19 cellular contexts compared by ENCODE assay signal in the genomic region with DNA sequence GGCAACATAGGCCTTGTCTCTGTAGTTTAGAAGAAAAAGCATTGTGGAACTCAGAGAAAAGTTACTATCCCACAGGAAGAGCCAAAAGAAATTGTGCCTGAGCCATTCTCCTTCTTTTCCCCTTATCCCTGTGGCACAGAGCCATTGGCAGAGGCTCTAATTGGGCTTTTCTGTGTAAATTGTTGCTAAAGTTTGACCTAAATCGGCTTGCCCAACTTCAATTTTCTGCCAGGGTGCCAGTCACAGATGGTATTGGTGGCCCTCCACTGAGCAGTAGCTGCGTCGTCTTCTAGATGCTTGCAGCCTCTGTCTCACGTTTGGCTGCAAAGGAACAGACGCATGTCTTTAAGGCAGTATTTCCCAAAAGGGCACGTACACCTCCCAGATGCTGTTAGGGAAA. TPM values are rescaled to one million over a fixed set of nuclear protein-coding genes. Genes with fewer than 3 reads are reported as not detected.
DNase-seq lines count a peak whose midpoint lies in the region; ATAC-seq and TF ChIP-seq lines count a peak whose summit lies in the region.
"Had no signal": no experiment of that assay in that cellular context is flagged by ENCODE, and none has a peak within 500 bp of the region (broad histone marks: within the 10 kb centered on the region; RNA-seq: fewer than 3 reads in every experiment).

No MANE protein-coding gene starts in this region.

- intact Hi-C loops in testis (cut with DNase I; ENCODE audit: low total_unique reads) (no loop called here), left lung (cut with DNase I) (no loop called here)

- TF ChIP-seq CTCF in OCI-LY1 (IDR thresholded peaks at IDR 0.05; ENCODE audit: low read length) (no peak), testis (IDR thresholded peaks at IDR 0.05) (no peak), left lung (IDR thresholded peaks at IDR 0.05) (no peak)

- TF ChIP-seq POLR2A in testis (IDR thresholded peaks at IDR 0.05), result no peak

- H3K4me3 ChIP-seq in OCI-LY1 (ENCODE audit: low read depth, low read length, poor library complexity, severe bottlenecking), result no peak overlapping the region
- no peak overlapping the region for H3K4me3 ChIP-seq in testis
- H3K4me3 ChIP-seq in left lung, result no peak overlapping the region
- no peak overlapping the region for H3K4me3 ChIP-seq in GM23248
- H3K4me3 ChIP-seq: BLaER1 treated with 17β-estradiol and CSF1 and Interleukin-3, amounts not matched to agents 10 nM and 100 nM; gastroesophageal sphincter; skin epidermis; transverse colon had no signal

- in situ Hi-C loops in GM23248 (cut with MboI), result no loop called here

- no peak overlapping the region for H3K4me2 ChIP-seq in OCI-LY1 (ENCODE audit: low read length)
- H3K4me2 ChIP-seq in GM23248 (ENCODE audit: unreplicated experiment), result no peak overlapping the region

- H3K36me3 ChIP-seq in OCI-LY1 (ENCODE audit: insufficient read depth, low read length) (peaks cover 34% of the 10 kb centered on the region), testis (ENCODE audit: low read depth, missing control alignments) (no peaks in the 10 kb centered on the region), left lung (peaks cover 0 to 10% of the 10 kb centered on the region in 2 donors), GM23248 (ENCODE audit: low read depth) (no peaks in the 10 kb centered on the region)
- H3K36me3 ChIP-seq: BLaER1 treated with 17β-estradiol and CSF1 and Interleukin-3, amounts not matched to agents 10 nM and 100 nM; transverse colon had no signal

- DNase-seq in cerebellum (ENCODE audit: low spot score), result peak; percentile 56
- DNase-seq in midbrain (lab: John Stamatoyannopoulos, UW), result peak; percentile 52
- DNase-seq in testis, result peak; percentile 49
- DNase-seq in left lung, result no peak
- no peak for DNase-seq in activated gamma-delta T cell treated with Interleukin-2 at 50 U/mL for 16 hours
- no peak for DNase-seq in GM23248
- DNase-seq: activated CD4-positive, alpha-beta memory T cell treated with anti-CD3 and anti-CD28 coated beads for 36 hours; activated naive CD8-positive, alpha-beta T cell treated with anti-CD3 and anti-CD28 coated beads, Interleukin-2, amount 50 U/mL, for 24 hours; cerebellar nuclear complex; immature natural killer cell; mesendoderm; NCI-H2081; NCI-H526 treated with DMSO at 0.1 percent for 48 hours; transverse colon had no signal

- H3F3A ChIP-seq in OCI-LY1 (ENCODE audit: insufficient read depth, low read length), result peaks cover 16% of the 10 kb centered on the region; the same call in 1 of the 2 replicates
- H3F3A ChIP-seq in GM23248 (ENCODE audit: insufficient read depth), result no peaks in the 10 kb centered on the region

- H4K20me1 ChIP-seq in OCI-LY1 (ENCODE audit: insufficient read depth, low read length) (no peaks in the 10 kb centered on the region), GM23248 (ENCODE audit: insufficient read depth) (no peaks in the 10 kb centered on the region)

- no peaks in the 10 kb centered on the region for H3K9me3 ChIP-seq in OCI-LY1 (ENCODE audit: low read length)
- H3K9me3 ChIP-seq in testis, result no peaks in the 10 kb centered on the region
- H3K9me3 ChIP-seq in left lung, result no peaks in the 10 kb centered on the region
- no peaks in the 10 kb centered on the region for H3K9me3 ChIP-seq in GM23248 (ENCODE audit: low read depth)
- H3K9me3 ChIP-seq: BLaER1 treated with 17β-estradiol and CSF1 and Interleukin-3, amounts not matched to agents 10 nM and 100 nM; gastroesophageal sphincter; transverse colon had no signal

- H3K79me2 ChIP-seq in OCI-LY1 (ENCODE audit: insufficient read depth, low read length) (peaks cover 37% of the 10 kb centered on the region), GM23248 (ENCODE audit: insufficient read depth) (peaks cover 94% of the 10 kb centered on the region)

- H3K27ac ChIP-seq in OCI-LY1 (ENCODE audit: low read depth, low read length, poor library complexity, severe bottlenecking) (peak overlapping the region; percentile 99), testis (no peak overlapping the region), left lung (no peak overlapping the region), GM23248 (no peak overlapping the region)
- H3K27ac ChIP-seq: BLaER1 treated with 17β-estradiol and CSF1 and Interleukin-3, amounts not matched to agents 10 nM and 100 nM; gastroesophageal sphincter; transverse colon had no signal

- peaks cover 82% of the 10 kb centered on the region for H3K4me1 ChIP-seq in OCI-LY1 (ENCODE audit: insufficient read depth, low read length, severe bottlenecking)
- peaks cover 10% of the 10 kb centered on the region for H3K4me1 ChIP-seq in testis
- H3K4me1 ChIP-seq in left lung, result peaks cover 0 to 16% of the 10 kb centered on the region in 2 donors
- no peaks in the 10 kb centered on the region for H3K4me1 ChIP-seq in GM23248 (ENCODE audit: insufficient read depth)

- H3K9me2 ChIP-seq in OCI-LY1 (ENCODE audit: low read depth, low read length) (no peaks in the 10 kb centered on the region), GM23248 (ENCODE audit: insufficient read depth) (no peaks in the 10 kb centered on the region)

- H3K9ac ChIP-seq in OCI-LY1 (ENCODE audit: low read length), result no peak overlapping the region; the same call in 1 of the 2 replicates
- H3K9ac ChIP-seq in GM23248, result no peak overlapping the region
- H3K9ac ChIP-seq: BLaER1 treated with 17β-estradiol and CSF1 and Interleukin-3, amounts not matched to agents 10 nM and 100 nM had no signal

- H2AFZ ChIP-seq in OCI-LY1 (ENCODE audit: low read length) (no peak overlapping the region), GM23248 (no peak overlapping the region)

- WGBS in testis, 2 donors, result 48 to 52% methylated on average over 6 of the region's 6 CpGs
- 64 to 65% methylated on average over 6 of the region's 6 CpGs for WGBS in GM23248 (ENCODE audit: low coverage in 1 of 2, low lambda C conversion rate in 2 of 2, missing lambda C conversion rate in 2 of 2), 2 experiments

- no peak for ATAC-seq in left lung
- ATAC-seq: activated naive CD8-positive, alpha-beta T cell treated with anti-CD3 and anti-CD28 coated beads, Interleukin-2, amount 50 U/mL, for 24 hours; gastroesophageal sphincter; SK-N-SH treated with all-trans-retinoic acid at 6 μM for 48 hours had no signal

- H3K27me3 ChIP-seq in OCI-LY1 (ENCODE audit: insufficient read depth, low read length) (no peaks in the 10 kb centered on the region), testis (no peaks in the 10 kb centered on the region), left lung (no peaks in the 10 kb centered on the region), GM23248 (replicated peaks; ENCODE audit: insufficient read depth) (no peaks in the 10 kb centered on the region)
- H3K27me3 ChIP-seq: gastroesophageal sphincter, transverse colon had no signal

RNA-seq across cellular contexts. Expression of gene ZNF532, which starts 30.3 kb away (rescaled TPM):
- total RNA-seq in cerebellum, result 193 TPM
- 100 to 1,000 TPM; 122 to 131 TPM for total RNA-seq in testis
- polyA plus RNA-seq in testis (ENCODE audit: insufficient read depth, low read depth, low replicate concordance), result 64.0 TPM
- 10 to 100 TPM; 56.2 to 66.2 TPM for total RNA-seq in left lung
- 19.0 and 31.9 TPM in 2 replicates for total RNA-seq in GM23248 (2014; rRNA removed; shearing (Covaris generic))
- 13.2 and 14.3 TPM in 2 replicates for polyA plus RNA-seq in GM23248 (2016; fragmentation: Nextera tagmentation; extraction: Ambion mirVana)

Comparison
In these comparisons a context has a peak if more than half of its experiments do, and no peak if none do; other contexts are left out.
1. DNase-seq: peak in cerebellum (single experiment), midbrain (single experiment) and testis (single experiment); none in left lung (0 of 2), activated gamma-delta T cell treated with Interleukin-2 at 50 U/mL for 16 hours (single experiment) and GM23248 (single experiment).